6 cellular contexts compared by ENCODE assay signal in the genomic region with DNA sequence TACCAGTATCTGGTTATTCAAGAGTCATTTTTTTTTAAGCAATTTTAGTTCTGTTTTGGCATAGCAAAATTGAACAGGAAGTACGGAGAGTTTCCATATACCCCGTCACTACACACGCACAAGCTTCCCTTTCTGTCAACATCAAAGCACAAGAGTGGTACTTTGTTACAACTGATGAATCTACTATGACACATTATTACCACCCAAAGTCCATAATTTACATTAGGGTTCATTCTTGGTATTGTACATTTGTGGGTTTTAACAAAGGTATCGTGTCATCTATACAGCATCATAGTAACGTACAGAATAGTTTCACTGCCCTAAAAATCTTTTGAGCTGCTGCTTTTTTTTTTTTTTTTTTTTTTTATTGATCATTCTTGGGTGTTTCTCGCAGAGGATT.
DNase-seq lines count a peak whose midpoint lies in the region; ATAC-seq, FAIRE-seq and TF ChIP-seq lines count a peak whose summit lies in the region.
"Not testable (repeated sequence)": the region's sequence is repeated elsewhere in the genome, so short reads cannot be mapped to it uniquely, and the experiment has no call there.

No MANE protein-coding gene starts in this region.

- not testable (repeated sequence) for DNase-seq in D721Med (ENCODE audit: insufficient read length, low spot score); HTR-8/SVneo (ENCODE audit: insufficient read length, low spot score); GM12878 (ENCODE audit: low read depth, low spot score); glutamatergic neuron
- peak; percentile 23 for DNase-seq in NCI-H345 (lab: John Stamatoyannopoulos, UW)

- H3K4me1 Mint-ChIP-seq in activated T-helper 17 cell treated with anti-CD3 and anti-CD28 coated beads, Interleukin-2, amount 50 U/mL, for 72 hours; glutamatergic neuron (ENCODE audit: low read depth, unreplicated experiment): not testable (repeated sequence)

- in situ Hi-C loops in GM12878 (cut with MboI), result not testable (repeated sequence)

- not testable (repeated sequence) for H3K9me3 Mint-ChIP-seq in activated T-helper 17 cell treated with anti-CD3 and anti-CD28 coated beads, Interleukin-2, amount 50 U/mL, for 72 hours; glutamatergic neuron (ENCODE audit: unreplicated experiment)

- WGBS in GM12878 (ENCODE audit: insufficient coverage, insufficient replicate concordance, low lambda C conversion rate, missing lambda C conversion rate), result 30% methylated on average over 5 of the region's 6 CpGs

- H3K4me1 ChIP-seq in GM12878 (ENCODE audit: control insufficient read depth, insufficient read depth, low read length), result not testable (repeated sequence)

- not testable (repeated sequence) for H3K4me2 ChIP-seq in GM12878 (ENCODE audit: control insufficient read depth, insufficient read depth)

- CTCF ChIA-PET in GM12878 (lab: Yijun Ruan, JAX), result interaction anchor here (0.6 to 1.1 kb wide), 2 partner anchors 12 to 253 kb away, joined by 3 read pairs; no protein-coding TSS in a partner anchor

- SMC1A ChIA-PET in GM12878 (lab: Charles Lee; ENCODE audit: uncharacterized antibody, unreplicated experiment), result not testable (repeated sequence)

- not testable (repeated sequence) for H3K27me3 Mint-ChIP-seq in activated T-helper 17 cell treated with anti-CD3 and anti-CD28 coated beads, Interleukin-2, amount 50 U/mL, for 72 hours; glutamatergic neuron (ENCODE audit: unreplicated experiment)

- not testable (repeated sequence) for H4K20me1 ChIP-seq in GM12878 (ENCODE audit: control insufficient read depth, insufficient read depth)

- not testable (repeated sequence) for TF ChIP-seq EP300 in GM12878 (IDR thresholded peaks at IDR 0.05; ENCODE audit: borderline replicate concordance in 1 of 2, control insufficient read depth in 1 of 2, low read depth in 2 of 2, low read length in 2 of 2)

- H3K79me2 ChIP-seq in GM12878 (ENCODE audit: control insufficient read depth, insufficient read depth, low read length), result not testable (repeated sequence)

- POLR2A ChIA-PET in GM12878 (lab: Charles Lee), result not testable (repeated sequence)

- not testable (repeated sequence) for H2AFZ ChIP-seq in GM12878 (ENCODE audit: control insufficient read depth, low read depth, low read length)

- RAD21 ChIA-PET in GM12878 (lab: Charles Lee; ENCODE audit: unreplicated experiment), result not testable (repeated sequence)

- H3K9me3 ChIP-seq in GM12878 (replicated peaks; ENCODE audit: control insufficient read depth, insufficient read depth, low read length), result not testable (repeated sequence)

- peak; percentile 48 for ATAC-seq in activated T-helper 17 cell treated with anti-CD3 and anti-CD28 coated beads, Interleukin-2, amount 50 U/mL, for 72 hours (replicated peaks)
- peak; percentile 37 for ATAC-seq in GM12878

- H3K27ac ChIP-seq in GM12878 (ENCODE audit: control insufficient read depth, insufficient read depth), result not testable (repeated sequence)

- TF ChIP-seq POLR2A in GM12878 (IDR thresholded peaks at IDR 0.05; ENCODE audit: low read depth, low read length), result not testable (repeated sequence)

- H3K27me3 ChIP-seq in GM12878 (replicated peaks in 1 of 2; ENCODE audit: control insufficient read depth in 2 of 2, insufficient read depth in 2 of 2, low read length in 1 of 2), result not testable (repeated sequence)

- H3K4me3 ChIP-seq in GM12878, result not testable (repeated sequence)

- not testable (repeated sequence) for TF ChIP-seq RAD21 in GM12878 (IDR thresholded peaks at IDR 0.05; ENCODE audit: insufficient read depth, low read depth, low read length)

- FAIRE-seq in D721Med (lab: Jason Lieb, UNC) (peak; percentile 56), HTR-8/SVneo (lab: Jason Lieb, UNC) (peak; percentile 40)
- not testable (repeated sequence) for FAIRE-seq in GM12878 (lab: Jason Lieb, UNC)

- H3K27ac Mint-ChIP-seq in activated T-helper 17 cell treated with anti-CD3 and anti-CD28 coated beads, Interleukin-2, amount 50 U/mL, for 72 hours, result not testable (repeated sequence)
- H3K27ac Mint-ChIP-seq in glutamatergic neuron (ENCODE audit: unreplicated experiment), result peak overlapping the region; percentile 34

- not testable (repeated sequence) for TF ChIP-seq CTCF in D721Med (IDR thresholded peaks at IDR 0.05; ENCODE audit: insufficient read depth, missing control alignments); GM12878 (IDR thresholded peaks at IDR 0.05 in 2 of 3, conservative IDR thresholded peaks at IDR 0.05 in 1 of 3; ENCODE audit: control insufficient read depth in 2 of 3, extremely low read depth in 1 of 3, insufficient read depth in 1 of 3, low read depth in 3 of 3, low read length in 3 of 3); glutamatergic neuron (IDR thresholded peaks at IDR 0.05; ENCODE audit: partially characterized antibody, unreplicated experiment)

- H3K9ac ChIP-seq in GM12878 (ENCODE audit: control insufficient read depth, insufficient read depth, low read length), result not testable (repeated sequence)

- BruUV-seq in GM12878 (replicated peaks; lab: Mats Ljungman, UMichigan), result not testable (repeated sequence)

- intact Hi-C loops in GM12878 (cut with micrococcal nuclease; ENCODE audit: unreplicated experiment), result not testable (repeated sequence)

- H3K4me3 Mint-ChIP-seq in activated T-helper 17 cell treated with anti-CD3 and anti-CD28 coated beads, Interleukin-2, amount 50 U/mL, for 72 hours; glutamatergic neuron (ENCODE audit: unreplicated experiment): not testable (repeated sequence)

- not testable (repeated sequence) for H3K36me3 Mint-ChIP-seq in activated T-helper 17 cell treated with anti-CD3 and anti-CD28 coated beads, Interleukin-2, amount 50 U/mL, for 72 hours (ENCODE audit: low read depth); glutamatergic neuron (ENCODE audit: unreplicated experiment)

- not testable (repeated sequence) for H3K36me3 ChIP-seq in GM12878 (ENCODE audit: control insufficient read depth in 2 of 2, insufficient read depth in 2 of 2, low read length in 1 of 2)
